ENCODE assay signal across 16 cellular contexts in genomic region chr12:42552822-42553221, GRCh38. TPM values are rescaled to one million over a fixed set of nuclear protein-coding genes. Genes with fewer than 3 reads are reported as not detected.
"Had no signal": no experiment of that assay in that cellular context is flagged by ENCODE, and none has a peak within 500 bp of the region (broad histone marks: within the 10 kb centered on the region; RNA-seq: fewer than 3 reads in every experiment).

No MANE protein-coding gene starts in this region.

- H3K36me3 Mint-ChIP-seq: activated naive CD4-positive, alpha-beta T cell treated with anti-CD3 and anti-CD28 coated beads, Interleukin-2, amount 50 U/mL, for 72 hours; naive thymus-derived CD8-positive, alpha-beta T cell; stimulated activated naive B cell treated with anti-CD40 and anti-IgM and Interleukin-4, amounts not matched to agents 10 μg/mL and 1 μg/mL and 100 μg/mL, for 72 hours had no signal

- H3K9me3 ChIP-seq: thoracic aorta, upper lobe of left lung had no signal

- H3K27ac ChIP-seq: thoracic aorta, upper lobe of left lung had no signal

- H3K9me3 Mint-ChIP-seq: activated naive CD4-positive, alpha-beta T cell treated with anti-CD3 and anti-CD28 coated beads, Interleukin-2, amount 50 U/mL, for 72 hours; naive thymus-derived CD8-positive, alpha-beta T cell; stimulated activated naive B cell treated with anti-CD40 and anti-IgM and Interleukin-4, amounts not matched to agents 10 μg/mL and 1 μg/mL and 100 μg/mL, for 72 hours had no signal

- H3K27me3 ChIP-seq: upper lobe of left lung had no signal

- H3K4me1 Mint-ChIP-seq: naive thymus-derived CD8-positive, alpha-beta T cell; stimulated activated naive B cell treated with anti-CD40 and anti-IgM and Interleukin-4, amounts not matched to agents 10 μg/mL and 1 μg/mL and 100 μg/mL, for 72 hours had no signal

- ATAC-seq: activated naive CD4-positive, alpha-beta T cell treated with anti-CD3 and anti-CD28 coated beads, Interleukin-2, amount 50 U/mL, for 72 hours; left cardiac atrium; naive thymus-derived CD8-positive, alpha-beta T cell; stimulated activated naive B cell treated with anti-CD40 and anti-IgM and Interleukin-4, amounts not matched to agents 10 μg/mL and 1 μg/mL and 100 μg/mL, for 72 hours had no signal

- DNase-seq: activated CD4-positive, alpha-beta T cell treated with anti-CD3 and anti-CD28 coated beads, Interleukin-2, amount 50 U/mL, for 4 hours; activated gamma-delta T cell; dermis blood vessel endothelial cell; erythroblast; head of caudate nucleus; left cardiac atrium; mesendoderm; naive thymus-derived CD8-positive, alpha-beta T cell; occipital lobe; stimulated activated naive B cell treated with anti-CD40 and anti-IgM and Interleukin-4, amounts not matched to agents 10 μg/mL and 1 μg/mL and 100 μg/mL, for 72 hours had no signal

- H3K36me3 ChIP-seq: thoracic aorta, upper lobe of left lung had no signal

- H3K4me3 ChIP-seq: thoracic aorta, upper lobe of left lung had no signal

- FAIRE-seq: bronchial epithelial cell, frontal cortex, islet of Langerhans had no signal

- H3K27ac Mint-ChIP-seq: activated naive CD4-positive, alpha-beta T cell treated with anti-CD3 and anti-CD28 coated beads, Interleukin-2, amount 50 U/mL, for 72 hours; naive thymus-derived CD8-positive, alpha-beta T cell; stimulated activated naive B cell treated with anti-CD40 and anti-IgM and Interleukin-4, amounts not matched to agents 10 μg/mL and 1 μg/mL and 100 μg/mL, for 72 hours had no signal

- H3K4me3 Mint-ChIP-seq: naive thymus-derived CD8-positive, alpha-beta T cell; stimulated activated naive B cell treated with anti-CD40 and anti-IgM and Interleukin-4, amounts not matched to agents 10 μg/mL and 1 μg/mL and 100 μg/mL, for 72 hours had no signal

RNA-seq across cellular contexts. Expression of gene PRICKLE1, which starts 36.7 kb away (rescaled TPM):
- total RNA-seq: activated naive CD4-positive, alpha-beta T cell treated with anti-CD3 and anti-CD28 coated beads, Interleukin-2, amount 50 U/mL, for 72 hours had no signal
